In the genomic region with DNA sequence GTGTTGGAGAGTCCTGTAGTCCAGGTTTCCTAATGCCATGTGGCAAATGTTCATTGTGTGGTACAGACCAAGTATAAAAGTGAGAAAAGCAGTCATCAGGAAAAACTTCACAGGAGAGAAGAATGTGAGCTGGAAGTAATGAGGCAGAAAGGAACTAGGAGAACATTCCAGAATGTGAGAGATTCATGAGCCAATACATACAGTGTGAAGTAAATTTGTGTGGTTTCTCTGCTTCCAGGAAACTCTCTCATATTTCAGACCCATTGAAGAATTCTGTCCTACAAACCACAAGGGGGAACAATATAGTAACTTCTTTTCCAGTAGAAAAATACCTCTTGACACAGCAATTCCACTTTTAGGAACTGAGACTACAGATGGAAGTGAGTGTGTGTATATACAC, we compare ENCODE assay signal across 11 cellular contexts.
DNase-seq lines count a peak whose midpoint lies in the region; ATAC-seq and TF ChIP-seq lines count a peak whose summit lies in the region.
"Had no signal": no experiment of that assay in that cellular context is flagged by ENCODE, and none has a peak within 500 bp of the region (broad histone marks: within the 10 kb centered on the region; RNA-seq: fewer than 3 reads in every experiment).

No MANE protein-coding gene starts in this region.

- peaks cover 29% of the 10 kb centered on the region for H3K4me1 ChIP-seq in rectal smooth muscle tissue (ENCODE audit: control insufficient read depth, insufficient read depth, low read length)
- H3K4me1 ChIP-seq: breast epithelium had no signal

- H3K27me3 ChIP-seq in rectal smooth muscle tissue (ENCODE audit: control insufficient read depth, insufficient read depth, low read length), result no peaks in the 10 kb centered on the region
- H3K27me3 ChIP-seq: breast epithelium, right atrium auricular region had no signal

- ATAC-seq in left cardiac atrium (no peak), T-helper 17 cell (no peak)

- DNase-seq in Daoy (ENCODE audit: low read depth) (peak; percentile 14), NCI-H226 (peak; percentile 2), fibroblast of mammary gland (ENCODE audit: low read depth) (peak; percentile 41), left cardiac atrium (no peak), T-helper 17 cell (no peak)
- no peak for DNase-seq in stimulated activated naive CD4-positive, alpha-beta T cell treated with Interleukin-2 at 50 U/mL for 16 hours (lab: John Stamatoyannopoulos, UW)
- no peak for DNase-seq in activated T-cell treated with anti-CD3 and anti-CD28 coated beads, Interleukin-2, amount 50 U/mL, for 24 hours
- DNase-seq: NCI-H1417 treated with DMSO at 0.1 percent for 48 hours had no signal

- H3K36me3 ChIP-seq in rectal smooth muscle tissue (ENCODE audit: control insufficient read depth, insufficient read depth, low read length), result no peaks in the 10 kb centered on the region
- H3K36me3 ChIP-seq: breast epithelium, right atrium auricular region had no signal

- no peak overlapping the region for H3K9ac ChIP-seq in rectal smooth muscle tissue (ENCODE audit: low read length)

- H3K27ac ChIP-seq in rectal smooth muscle tissue (ENCODE audit: low read depth, low read length), result peak overlapping the region; percentile 63
- H3K27ac ChIP-seq: breast epithelium, right atrium auricular region had no signal

- no peaks in the 10 kb centered on the region for H3K4me1 Mint-ChIP-seq in activated T-cell treated with anti-CD3 and anti-CD28 coated beads, Interleukin-2, amount 50 U/mL, for 24 hours (ENCODE audit: low read depth)
- H3K4me1 Mint-ChIP-seq in T-helper 17 cell, result no peaks in the 10 kb centered on the region

- intact Hi-C loops in left cardiac atrium (cut with DNase I), result loop anchor here in 1 of 2 donors (5.0 kb wide), 1 partner anchor 136 kb away; a partner anchor contains a TSS

- peaks cover 5% of the 10 kb centered on the region for H3K9me3 Mint-ChIP-seq in activated T-cell treated with anti-CD3 and anti-CD28 coated beads, Interleukin-2, amount 50 U/mL, for 24 hours

- no peaks in the 10 kb centered on the region for H3K9me3 ChIP-seq in T-helper 17 cell (ENCODE audit: control insufficient read depth, low read length, poor library complexity, severe bottlenecking)
- H3K9me3 ChIP-seq: breast epithelium, right atrium auricular region had no signal

- peak; percentile 26 for TF ChIP-seq CTCF in fibroblast of mammary gland (conservative IDR thresholded peaks at IDR 0.05; ENCODE audit: control insufficient read depth, insufficient read depth, low read depth, low read length)

- H3K27me3 Mint-ChIP-seq in activated T-cell treated with anti-CD3 and anti-CD28 coated beads, Interleukin-2, amount 50 U/mL, for 24 hours, result peaks cover 4% of the 10 kb centered on the region
- no peaks in the 10 kb centered on the region for H3K27me3 Mint-ChIP-seq in T-helper 17 cell

- no peak overlapping the region for H3K4me3 ChIP-seq in fibroblast of mammary gland (ENCODE audit: control insufficient read depth, low read depth, low read length)
- no peak overlapping the region for H3K4me3 ChIP-seq in rectal smooth muscle tissue (ENCODE audit: low read length)
- H3K4me3 ChIP-seq: breast epithelium, right atrium auricular region had no signal

- no peak overlapping the region for H3K27ac Mint-ChIP-seq in activated T-cell treated with anti-CD3 and anti-CD28 coated beads, Interleukin-2, amount 50 U/mL, for 24 hours
- no peak overlapping the region for H3K27ac Mint-ChIP-seq in T-helper 17 cell

- no peaks in the 10 kb centered on the region for H3K36me3 Mint-ChIP-seq in activated T-cell treated with anti-CD3 and anti-CD28 coated beads, Interleukin-2, amount 50 U/mL, for 24 hours (ENCODE audit: low read depth)
- H3K36me3 Mint-ChIP-seq in T-helper 17 cell (ENCODE audit: low read depth), result no peaks in the 10 kb centered on the region

- no peak overlapping the region for H3K4me3 Mint-ChIP-seq in activated T-cell treated with anti-CD3 and anti-CD28 coated beads, Interleukin-2, amount 50 U/mL, for 24 hours
- no peak overlapping the region for H3K4me3 Mint-ChIP-seq in T-helper 17 cell

Comparison
In these comparisons a context has a peak if more than half of its experiments do, and no peak if none do; other contexts are left out.
1. DNase-seq: peak in Daoy (single experiment), NCI-H226 (single experiment) and fibroblast of mammary gland (single experiment); none in left cardiac atrium (single experiment), stimulated activated naive CD4-positive, alpha-beta T cell treated with Interleukin-2 at 50 U/mL for 16 hours (single experiment), activated T-cell treated with anti-CD3 and anti-CD28 coated beads, Interleukin-2, amount 50 U/mL, for 24 hours (single experiment) and T-helper 17 cell (0 of 3).